Comparison of ENCODE assay signal across 25 cellular contexts in the genomic region with DNA sequence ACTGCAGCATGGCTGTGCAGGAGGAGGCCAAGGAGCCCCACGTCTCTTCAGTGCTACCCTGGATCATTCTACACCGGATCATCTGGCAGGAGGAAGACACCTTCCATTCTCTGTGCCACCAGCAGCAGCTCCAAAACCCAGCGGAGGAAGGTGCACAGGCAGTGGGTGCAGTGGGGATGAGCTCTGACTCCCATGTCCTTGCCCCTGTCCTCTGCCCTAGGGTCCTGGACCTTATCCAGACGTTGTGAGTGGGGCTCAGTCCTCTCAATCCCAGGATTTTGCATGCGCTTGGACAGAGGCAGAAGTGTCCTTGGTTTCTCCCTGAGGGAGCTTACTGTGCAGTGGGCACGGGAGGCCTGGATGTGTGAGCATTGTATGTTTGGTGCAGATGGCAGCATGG.
"Had no signal": no experiment of that assay in that cellular context is flagged by ENCODE, and none has a peak within 500 bp of the region (broad histone marks: within the 10 kb centered on the region; RNA-seq: fewer than 3 reads in every experiment).

No MANE protein-coding gene starts in this region.

- H3K27me3 ChIP-seq: MG63, SJSA1 had no signal

- H3K27ac Mint-ChIP-seq: activated B cell treated with CpG ODN at 0.5 μM for 24 hours; activated CD4-positive, alpha-beta T cell treated with anti-CD3 and anti-CD28 coated beads, Interleukin-2, amount 10 ng/mL, durations not matched to agents 24 days and 14 days; activated CD8-positive, alpha-beta memory T cell treated with anti-CD3 and anti-CD28 coated beads, Interleukin-2, amount 10 ng/mL, durations not matched to agents 7 days and 5 days; activated naive CD4-positive, alpha-beta T cell treated with anti-CD3 and anti-CD28 coated beads for 36 hours; activated naive CD8-positive, alpha-beta T cell; T-helper 1 cell treated with Interleukin-12 subunit alpha and Interleukin-12 subunit beta and Interleukin-4 antibody, amounts not matched to agents 30 μg/mL and 1 μg/mL, for 36 hours had no signal

- H3K9me3 ChIP-seq: MG63, SJSA1 had no signal

- ATAC-seq: activated CD8-positive, alpha-beta memory T cell treated with anti-CD3 and anti-CD28 coated beads, Interleukin-2, amount 10 ng/mL, durations not matched to agents 7 days and 5 days; HepG2; PC-3 had no signal

- H3K4me3 ChIP-seq: MG63, SJSA1 had no signal

- H3K27ac ChIP-seq: SJSA1 had no signal

- H3K9me3 Mint-ChIP-seq: activated B cell treated with CpG ODN at 0.5 μM for 24 hours; activated CD4-positive, alpha-beta T cell treated with anti-CD3 and anti-CD28 coated beads, Interleukin-2, amount 10 ng/mL, durations not matched to agents 24 days and 14 days; activated naive CD4-positive, alpha-beta T cell treated with anti-CD3 and anti-CD28 coated beads for 36 hours; activated T-cell treated with anti-CD3 and anti-CD28 coated beads, Interleukin-2, amount 50 U/mL, for 24 hours; activated T-helper 1 cell treated with anti-CD3 and anti-CD28 coated beads, Interleukin-12 subunit alpha, Interleukin-12 subunit beta, Interleukin-2, Interleukin-4 antibody, amounts not matched to agents 30 ng/mL and 10 ng/mL and 1 ng/mL, durations not matched to agents 14 hours and 24 hours and 36 hours; brain; T-helper 1 cell treated with Interleukin-12 subunit alpha and Interleukin-12 subunit beta and Interleukin-4 antibody, amounts not matched to agents 30 μg/mL and 1 μg/mL, for 36 hours had no signal

- H3K4me3 Mint-ChIP-seq: activated B cell treated with CpG ODN at 0.5 μM for 24 hours; activated CD4-positive, alpha-beta T cell treated with anti-CD3 and anti-CD28 coated beads, Interleukin-2, amount 10 ng/mL, durations not matched to agents 24 days and 14 days; activated CD8-positive, alpha-beta memory T cell treated with anti-CD3 and anti-CD28 coated beads, Interleukin-2, amount 10 ng/mL, durations not matched to agents 7 days and 5 days; activated naive CD4-positive, alpha-beta T cell treated with anti-CD3 and anti-CD28 coated beads for 36 hours; activated naive CD8-positive, alpha-beta T cell; activated T-cell treated with anti-CD3 and anti-CD28 coated beads, Interleukin-2, amount 50 U/mL, for 24 hours; activated T-helper 1 cell treated with anti-CD3 and anti-CD28 coated beads, Interleukin-12 subunit alpha, Interleukin-12 subunit beta, Interleukin-2, Interleukin-4 antibody, amounts not matched to agents 30 ng/mL and 10 ng/mL and 1 ng/mL, durations not matched to agents 14 hours and 24 hours and 36 hours; brain; T-helper 1 cell treated with Interleukin-12 subunit alpha and Interleukin-12 subunit beta and Interleukin-4 antibody, amounts not matched to agents 30 μg/mL and 1 μg/mL, for 36 hours had no signal

- DNase-seq: activated B cell treated with CpG ODN at 0.5 μM for 24 hours; activated CD4-positive, alpha-beta T cell treated with anti-CD3 and anti-CD28 coated beads for 1 hour; activated CD4-positive, alpha-beta T cell treated with anti-CD3 and anti-CD28 coated beads, Interleukin-2, amount 10 ng/mL, durations not matched to agents 24 days and 14 days; activated CD4-positive, alpha-beta T cell treated with anti-CD3 and anti-CD28 coated beads, Interleukin-2, amount 50 U/mL, for 48 hours; activated CD8-positive, alpha-beta memory T cell treated with anti-CD3 and anti-CD28 coated beads, Interleukin-2, amount 10 ng/mL, durations not matched to agents 7 days and 5 days; activated gamma-delta T cell; activated naive CD4-positive, alpha-beta T cell treated with anti-CD3 and anti-CD28 coated beads for 36 hours; activated T-cell treated with anti-CD3 and anti-CD28 coated beads, Interleukin-2, amount 50 U/mL, for 24 hours; amygdala; MG63; MV-4-11; NCI-H1092 treated with DMSO at 0.1 percent for 48 hours; NCI-H1417 treated with DMSO at 0.1 percent for 48 hours; NCI-H1694; NCI-H2029; NCI-H510A treated with DMSO at 0.1 percent for 48 hours; NCI-H69; PC-3; SHP77 had no signal

- H3K4me1 ChIP-seq: SJSA1 had no signal

- H3K4me1 Mint-ChIP-seq: activated CD4-positive, alpha-beta T cell treated with anti-CD3 and anti-CD28 coated beads, Interleukin-2, amount 10 ng/mL, durations not matched to agents 24 days and 14 days; activated CD8-positive, alpha-beta memory T cell treated with anti-CD3 and anti-CD28 coated beads, Interleukin-2, amount 10 ng/mL, durations not matched to agents 7 days and 5 days had no signal

- H3K27me3 Mint-ChIP-seq: activated B cell treated with CpG ODN at 0.5 μM for 24 hours; activated CD4-positive, alpha-beta T cell treated with anti-CD3 and anti-CD28 coated beads, Interleukin-2, amount 10 ng/mL, durations not matched to agents 24 days and 14 days; activated CD8-positive, alpha-beta memory T cell treated with anti-CD3 and anti-CD28 coated beads, Interleukin-2, amount 10 ng/mL, durations not matched to agents 7 days and 5 days; activated naive CD8-positive, alpha-beta T cell; activated T-cell treated with anti-CD3 and anti-CD28 coated beads, Interleukin-2, amount 50 U/mL, for 24 hours; brain had no signal
